In the genomic region with DNA sequence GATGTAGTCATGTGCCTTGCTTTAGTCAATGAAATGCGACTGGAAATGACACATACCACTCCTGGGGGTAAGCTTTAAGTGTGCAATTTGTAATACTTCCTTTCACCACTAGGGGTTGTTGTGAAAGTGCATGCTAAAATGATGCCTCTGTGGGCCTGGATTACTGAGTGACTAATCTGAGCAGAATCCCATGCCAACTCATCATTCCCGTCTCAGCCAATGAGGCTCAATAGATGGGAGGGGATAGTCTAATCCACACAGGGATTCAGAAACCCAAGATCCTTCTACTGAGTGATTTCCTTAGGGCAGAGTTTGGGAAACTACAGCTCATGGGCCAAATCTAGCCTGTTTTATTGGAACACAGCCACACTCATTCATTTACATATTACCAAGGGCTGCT, we compare ENCODE assay signal across 8 cellular contexts. TPM values are rescaled to one million over a fixed set of nuclear protein-coding genes. Genes with fewer than 3 reads are reported as not detected.
A peak's percentile ranks its signal among the peaks of the same experiment; 100 is the strongest.
DNase-seq lines count a peak whose midpoint lies in the region; ATAC-seq and TF ChIP-seq lines count a peak whose summit lies in the region.

No MANE protein-coding gene starts in this region.

- H3K27ac ChIP-seq in RWPE2 (ENCODE audit: poor library complexity, severe bottlenecking) = no peak overlapping the region

- H3K9me3 ChIP-seq in RWPE2 (ENCODE audit: severe bottlenecking) = no peaks in the 10 kb centered on the region

- TF ChIP-seq CTCF in AG09309 (IDR thresholded peaks at IDR 0.05; ENCODE audit: control insufficient read depth, insufficient read depth, low read depth, low read length, missing control alignments) (peak; percentile 33), GM13977 (IDR thresholded peaks at IDR 0.05; ENCODE audit: extremely low read depth, insufficient read depth, missing control alignments) (peak; percentile 49), RWPE2 (IDR thresholded peaks at IDR 0.05; ENCODE audit: poor library complexity, severe bottlenecking) (peak; percentile 46)

- DNase-seq in AG09309 (ENCODE audit: low read depth) (no peak), GM13977 (ENCODE audit: low spot score) (peak; percentile 59), RWPE2 (ENCODE audit: low spot score) (no peak), glomerular endothelial cell (ENCODE audit: extremely low read depth, low read depth, low spot score) (peak; percentile 34), NCI-H1092 (lab: John Stamatoyannopoulos, UW) (no peak), NCI-H510A treated with DMSO at 0.1 percent for 48 hours (lab: John Stamatoyannopoulos, UW) (no peak)

- H3K4me3 ChIP-seq in AG09309 (ENCODE audit: control insufficient read depth, low read depth, low read length) = no peak overlapping the region
- no peak overlapping the region for H3K4me3 ChIP-seq in RWPE2 (ENCODE audit: severe bottlenecking)

- no peaks in the 10 kb centered on the region for H3K27me3 ChIP-seq in RWPE2 (ENCODE audit: insufficient read depth, poor library complexity, severe bottlenecking)

- in situ Hi-C loops in GM13977 (cut with MboI; ENCODE audit: low pct_unique_long_range_greater_than_20kb, low sequenced_read_pairs, unreplicated experiment) = no loop called here

- peak; percentile 89 for ATAC-seq in HG03175 (IDR thresholded peaks at IDR 0.05; ENCODE audit: unreplicated experiment)
- peak; percentile 80 for ATAC-seq in RWPE2 (ENCODE audit: low read depth)
- no peak for ATAC-seq in GM21825 (IDR thresholded peaks at IDR 0.05; ENCODE audit: unreplicated experiment)

- H3K36me3 ChIP-seq in RWPE2 (ENCODE audit: low read depth) = no peaks in the 10 kb centered on the region

- H3K4me1 ChIP-seq in RWPE2 (ENCODE audit: insufficient read depth, poor library complexity, severe bottlenecking) = no peaks in the 10 kb centered on the region

RNA-seq across cellular contexts. Expression of a gene that starts 54.0 kb away (rescaled TPM):
- not detected in 2 replicates for total RNA-seq in glomerular endothelial cell

Comparison
In these comparisons a context has a peak if more than half of its experiments do, and no peak if none do; other contexts are left out.
1. DNase-seq: peak in GM13977 (single experiment) and glomerular endothelial cell (single experiment); none in AG09309 (single experiment), RWPE2 (single experiment), NCI-H1092 (single experiment) and NCI-H510A treated with DMSO at 0.1 percent for 48 hours (single experiment).
2. Peak in every context shown above with its lines, with median percentiles within 50 percentile points of each other: CTCF ChIP-seq.